ENCODE assay signal across 15 cellular contexts in the genomic region with DNA sequence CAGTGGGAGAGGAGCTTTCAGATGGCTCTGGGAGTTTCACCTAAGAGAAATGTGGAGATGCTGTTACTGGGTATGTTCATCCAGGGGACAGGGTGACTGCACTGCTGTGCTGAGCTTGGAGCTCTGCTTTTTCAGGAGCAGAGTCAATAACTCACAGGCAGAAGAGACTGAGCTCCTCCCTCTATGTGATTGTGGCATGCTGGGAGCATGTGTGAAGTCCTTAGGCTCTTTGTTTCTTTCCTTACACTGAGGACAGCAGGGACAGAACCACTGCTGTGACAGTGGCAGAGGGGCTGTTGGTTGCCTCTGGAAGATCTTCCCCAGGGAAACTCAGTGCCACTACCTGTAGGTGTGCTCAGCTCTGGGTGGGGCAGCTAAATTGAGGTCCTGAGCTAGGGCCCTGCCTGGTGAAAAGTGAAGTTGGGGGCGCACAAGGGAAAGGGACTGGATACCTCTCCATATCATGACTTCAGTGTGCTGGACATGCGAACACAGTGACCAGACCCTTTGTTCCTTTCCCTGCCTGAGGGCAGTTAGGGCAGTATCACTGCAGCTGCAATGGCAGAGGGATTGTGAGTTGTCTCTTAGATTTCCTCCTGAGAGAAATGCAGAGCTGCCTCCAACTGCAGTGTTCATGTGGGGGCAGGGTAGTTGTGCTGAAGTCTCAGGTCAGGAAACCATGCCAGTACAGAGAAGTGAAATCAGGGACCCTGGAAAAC.
A peak's percentile ranks its signal among the peaks of the same experiment; 100 is the strongest.
DNase-seq lines count a peak whose midpoint lies in the region.
"Had no signal": no experiment of that assay in that cellular context is flagged by ENCODE, and none has a peak within 500 bp of the region (broad histone marks: within the 10 kb centered on the region; RNA-seq: fewer than 3 reads in every experiment).

No MANE protein-coding gene starts in this region.

- H3K14ac ChIP-seq in trophoblast cell (ENCODE audit: low read length): no peak overlapping the region

- H3K27ac ChIP-seq in HUES48 (ENCODE audit: low read depth, low read length) (peak overlapping the region; percentile 18), trophoblast cell (ENCODE audit: low read depth, low read length) (peak overlapping the region; percentile 57)
- H3K27ac ChIP-seq: SJCRH30 had no signal

- no CpG with 5 or more reads among the region's 2 CpGs for WGBS in trophoblast cell (ENCODE audit: extremely low coverage, insufficient coverage, insufficient read length)

- H3K4me1 ChIP-seq in HUES48 (ENCODE audit: control insufficient read depth, insufficient read depth, low read length) (no peaks in the 10 kb centered on the region; the same call in 1 of the 2 replicates), trophoblast cell (ENCODE audit: control insufficient read depth in 1 of 2, insufficient read depth in 2 of 2, low read length in 2 of 2) (peaks cover 9 to 10% of the 10 kb centered on the region in 2 experiments)
- H3K4me1 ChIP-seq: SJCRH30 had no signal

- peak overlapping the region; percentile 53 for H2BK120ac ChIP-seq in trophoblast cell (ENCODE audit: insufficient read depth, low read length, poor library complexity)

- H3K36me3 ChIP-seq in HUES48 (ENCODE audit: control insufficient read depth, insufficient read depth, low read length) (no peaks in the 10 kb centered on the region), trophoblast cell (ENCODE audit: control insufficient read depth in 1 of 2, insufficient read depth in 2 of 2, low read length in 2 of 2) (no peaks in the 10 kb centered on the region)
- H3K36me3 ChIP-seq: SJCRH30 had no signal

- H3K4ac ChIP-seq in trophoblast cell (ENCODE audit: low read depth, low read length): no peak overlapping the region

- no peak overlapping the region for H3K4me3 ChIP-seq in HUES48 (ENCODE audit: low read depth, low read length)
- H3K4me3 ChIP-seq in trophoblast cell (ENCODE audit: low read depth, low read length): no peak overlapping the region
- H3K4me3 ChIP-seq: SJCRH30 had no signal

- no peak overlapping the region for H3K23ac ChIP-seq in trophoblast cell (ENCODE audit: low read length)

- H3K9ac ChIP-seq in HUES48 (ENCODE audit: low read depth, low read length): no peak overlapping the region
- H3K9ac ChIP-seq in trophoblast cell (ENCODE audit: low read length): no peak overlapping the region

- peak overlapping the region; percentile 81 for H2AFZ ChIP-seq in trophoblast cell (ENCODE audit: insufficient read depth, low read length, poor library complexity)

- H3K27me3 ChIP-seq in HUES48 (ENCODE audit: control insufficient read depth, insufficient read depth, low read length) (no peaks in the 10 kb centered on the region), trophoblast cell (ENCODE audit: insufficient read depth, low read length) (no peaks in the 10 kb centered on the region)
- H3K27me3 ChIP-seq: SJCRH30 had no signal

- no peak overlapping the region for H3K18ac ChIP-seq in trophoblast cell (ENCODE audit: low read length)

- H4K12ac ChIP-seq in trophoblast cell (ENCODE audit: low read depth, low read length): peak overlapping the region; percentile 43

- H4K91ac ChIP-seq in trophoblast cell (ENCODE audit: low read depth, low read length): peak overlapping the region; percentile 61

- DNase-seq in RPMI7951 (ENCODE audit: low read depth) (peak; percentile 5), foreskin melanocyte (peak; percentile 8), trophoblast cell (no peak), HuH-7 (ENCODE audit: low spot score) (no peak), UCSD-AML1 (lab: John Stamatoyannopoulos, UW; ENCODE audit: unreplicated experiment) (no peak), AML-193 (lab: John Stamatoyannopoulos, UW) (no peak)
- DNase-seq: CD8-positive, alpha-beta T cell; H7; MV-4-11; NCI-H1436; NCI-H2081 treated with DMSO at 0.1 percent for 48 hours; NCI-H446 treated with DMSO at 0.1 percent for 48 hours; NCI-H748 treated with DMSO at 0.1 percent for 48 hours; SJCRH30 had no signal

- no peak overlapping the region for H2AK5ac ChIP-seq in trophoblast cell (ENCODE audit: low read length)

- H3K4me2 ChIP-seq in trophoblast cell (ENCODE audit: low read length): no peak overlapping the region

- H3K79me1 ChIP-seq in trophoblast cell (ENCODE audit: low read length): peaks cover 3% of the 10 kb centered on the region

- no peaks in the 10 kb centered on the region for H3K79me2 ChIP-seq in trophoblast cell (ENCODE audit: control insufficient read depth, insufficient read depth, low read length, poor library complexity)

- H4K8ac ChIP-seq in trophoblast cell (ENCODE audit: low read depth, low read length): peak overlapping the region; percentile 89

- H2BK12ac ChIP-seq in trophoblast cell (ENCODE audit: low read length): peak overlapping the region; percentile 30

- H3K9me3 ChIP-seq in HUES48 (ENCODE audit: control insufficient read depth, insufficient read depth, low read length) (peaks cover 41% of the 10 kb centered on the region), trophoblast cell (ENCODE audit: insufficient read depth, low read depth, low read length) (no peaks in the 10 kb centered on the region)
- H3K9me3 ChIP-seq: SJCRH30 had no signal

- no peak overlapping the region for H2BK5ac ChIP-seq in trophoblast cell (ENCODE audit: low read depth, low read length, poor library complexity)

Comparison
In these comparisons a context has a peak if more than half of its experiments do, and no peak if none do; other contexts are left out.
1. DNase-seq: peak in RPMI7951 (single experiment) and foreskin melanocyte (single experiment); none in trophoblast cell (0 of 2), HuH-7 (single experiment), UCSD-AML1 (single experiment) and AML-193 (0 of 2).